Comparison of ENCODE assay signal across 8 cellular contexts in genomic region chr10:77925795-77926565, GRCh38. TPM values are rescaled to one million over a fixed set of nuclear protein-coding genes. Genes with fewer than 3 reads are reported as not detected.
A peak's percentile ranks its signal among the peaks of the same experiment; 100 is the strongest.
DNase-seq lines count a peak whose midpoint lies in the region; ATAC-seq, FAIRE-seq and TF ChIP-seq lines count a peak whose summit lies in the region.

No MANE protein-coding gene starts in this region.

- H3K27me3 ChIP-seq in HCT116 (ENCODE audit: insufficient read depth, low read length), result no peaks in the 10 kb centered on the region
- no peaks in the 10 kb centered on the region for H3K27me3 ChIP-seq in NT2/D1 (ENCODE audit: insufficient read depth, insufficient read length)
- no peaks in the 10 kb centered on the region for H3K27me3 ChIP-seq in keratinocyte (ENCODE audit: control insufficient read depth, extremely low read depth, insufficient read depth, low read length)
- peaks cover 0 to 85% (median 31%) of the 10 kb centered on the region in 7 donors for H3K27me3 ChIP-seq in spleen (replicated peaks in 1 of 7)

- peak overlapping the region; percentile 77 for H3K9ac ChIP-seq in HCT116 (ENCODE audit: low read length)
- H3K9ac ChIP-seq in NT2/D1 (ENCODE audit: insufficient read length, low read depth), result peak overlapping the region; percentile 89
- H3K9ac ChIP-seq in keratinocyte (ENCODE audit: control insufficient read depth, extremely low read depth, insufficient read depth, low read length), result peak overlapping the region; percentile 81

- no peak; the same call in 1 of the 2 replicates for TF ChIP-seq RAD21 in HCT116 (IDR thresholded peaks at IDR 0.05; ENCODE audit: low read depth)

- ATAC-seq in HCT116, result peak; percentile 65

- CTCF ChIA-PET in HCT116 (lab: Charles Lee), result no interaction called here

- H3K4me3 ChIP-seq in HCT116 (replicated peaks in 1 of 2; ENCODE audit: low read depth in 1 of 2, low read length in 2 of 2), result peak overlapping the region; percentile 73 to 75
- H3K4me3 ChIP-seq in NT2/D1 (ENCODE audit: insufficient read length, low read depth), result peak overlapping the region; percentile 75
- peak overlapping the region; percentile 58 to 88 (median 87) for H3K4me3 ChIP-seq in keratinocyte (ENCODE audit: control insufficient read depth in 2 of 3, extremely low read depth in 1 of 3, insufficient read depth in 2 of 3, low read depth in 1 of 3, low read length in 3 of 3)
- peak overlapping the region; percentile 47 to 81 (median 54) for H3K4me3 ChIP-seq in spleen

- H4K20me1 ChIP-seq in HCT116 (ENCODE audit: insufficient read depth) (no peaks in the 10 kb centered on the region), keratinocyte (ENCODE audit: control insufficient read depth, extremely low read depth, insufficient read depth, low read length) (peaks cover 8% of the 10 kb centered on the region)

- DNase-seq in DMS79 treated with DMSO at 0.1 percent for 48 hours (lab: John Stamatoyannopoulos, UW) (peak; percentile 10), DMS79 (lab: John Stamatoyannopoulos, UW) (no peak), HCT116 (ENCODE audit: low read depth, low spot score) (no peak), NT2/D1 (ENCODE audit: low read depth, low spot score) (no peak), T47D (ENCODE audit: low read depth in 1 of 2, low spot score in 1 of 2) (peak; percentile 62 to 71), keratinocyte (ENCODE audit: low read depth, low spot score) (no peak), spleen (peak; percentile 80), GM19239 (ENCODE audit: insufficient read length, low spot score) (no peak)

- POLR2A ChIA-PET in HCT116 (lab: Charles Lee), result interaction anchor here (0.5 kb wide), 1 partner anchor 24 kb away, joined by 3 read pairs; no protein-coding TSS in a partner anchor

- TF ChIP-seq POLR2A in HCT116 (IDR thresholded peaks at IDR 0.05; ENCODE audit: borderline replicate concordance, extremely low read depth, insufficient read depth, insufficient read length) (peak; percentile 7), spleen (IDR thresholded peaks at IDR 0.05) (no peak)

- in situ Hi-C loops in T47D (cut with HindIII; ENCODE audit: low pct_unique_long_range_greater_than_20kb, low sequenced_read_pairs), result no loop called here

- dilution Hi-C loops in keratinocyte (cut with MboI; ENCODE audit: extremely low pct_ligation_motif_present, low sequenced_read_pairs), result no loop called here

- H3K27ac ChIP-seq in HCT116 (ENCODE audit: low read depth, low read length) (peak overlapping the region; percentile 77), keratinocyte (ENCODE audit: control insufficient read depth, insufficient read depth, low read length) (peak overlapping the region; percentile 76), spleen (peak overlapping the region in 5 of 8 donors; percentile 31 to 66 (median 58))

- H3K4me1 ChIP-seq in HCT116 (ENCODE audit: control insufficient read depth in 1 of 2, insufficient read depth in 2 of 2, low read length in 2 of 2), result peaks cover 9 to 27% of the 10 kb centered on the region in 2 experiments; a peak in 3 of 4 replicates
- peaks cover 2% of the 10 kb centered on the region for H3K4me1 ChIP-seq in NT2/D1 (ENCODE audit: insufficient read depth, insufficient read length)
- H3K4me1 ChIP-seq in keratinocyte (ENCODE audit: control insufficient read depth, extremely low read depth, insufficient read depth, low read length), result peaks cover 33% of the 10 kb centered on the region
- peaks cover 8 to 28% (median 21%) of the 10 kb centered on the region in 6 donors for H3K4me1 ChIP-seq in spleen

- no TSS peak for BruUV-seq in HCT116 (replicated peaks; lab: Mats Ljungman, UMichigan)

- TF ChIP-seq CTCF in HCT116 (IDR thresholded peaks at IDR 0.05 in 2 of 3, conservative IDR thresholded peaks at IDR 0.05 in 1 of 3; ENCODE audit: borderline replicate concordance in 1 of 3, insufficient read depth in 1 of 3, low read depth in 2 of 3, low read length in 2 of 3) (no peak), keratinocyte (optimal IDR thresholded peaks at IDR 0.05 in 1 of 3, IDR thresholded peaks at IDR 0.05 in 1 of 3, conservative IDR thresholded peaks at IDR 0.05 in 1 of 3; ENCODE audit: extremely low read depth in 1 of 3, insufficient read depth in 2 of 3, low read length in 3 of 3) (peak in 2 of 3 experiments; percentile 20 to 48), spleen (IDR thresholded peaks at IDR 0.05 in 8 of 11, conservative IDR thresholded peaks at IDR 0.05 in 3 of 11) (no peak)

- 2 to 5% (median 2%) methylated on average over 10 to 73 of the region's 73 CpGs for WGBS in spleen, 5 donors

- intact Hi-C loops in HCT116 (cut with micrococcal nuclease) (no loop called here), spleen (cut with DNase I; ENCODE audit: low total_unique reads) (no loop called here)

- H3K9me1 ChIP-seq in keratinocyte (ENCODE audit: control insufficient read depth, extremely low read depth, insufficient read depth, low read length), result peaks cover 6% of the 10 kb centered on the region

- H3K9me3 ChIP-seq in HCT116 (ENCODE audit: control insufficient read depth in 1 of 2, insufficient read depth in 1 of 2, low read depth in 1 of 2, low read length in 2 of 2) (no peaks in the 10 kb centered on the region), NT2/D1 (ENCODE audit: insufficient read depth, low read length) (no peaks in the 10 kb centered on the region), keratinocyte (ENCODE audit: control insufficient read depth, low read depth, low read length) (no peaks in the 10 kb centered on the region), spleen (no peaks in the 10 kb centered on the region)

- H2AFZ ChIP-seq in HCT116 (ENCODE audit: low read depth, low read length, poor library complexity, severe bottlenecking) (no peak overlapping the region), keratinocyte (ENCODE audit: control insufficient read depth, low read length) (peak overlapping the region; percentile 58)

- FAIRE-seq in keratinocyte (lab: Jason Lieb, UNC), result no peak
- FAIRE-seq in GM19239 (lab: Jason Lieb, UNC), result no peak

- RAD21 ChIA-PET in HCT116 (lab: Charles Lee; ENCODE audit: low non-redundant PET in 1 of 2, low total read pairs in 2 of 2, uncharacterized antibody in 2 of 2, unreplicated experiment in 2 of 2), result no interaction called here

- no peaks in the 10 kb centered on the region for H3K36me3 ChIP-seq in HCT116 (ENCODE audit: control insufficient read depth in 1 of 2, insufficient read depth in 2 of 2, low read length in 2 of 2)
- H3K36me3 ChIP-seq in NT2/D1 (ENCODE audit: insufficient read depth, insufficient read length, low read length), result peaks cover 23% of the 10 kb centered on the region
- H3K36me3 ChIP-seq in keratinocyte (ENCODE audit: control insufficient read depth in 2 of 2, extremely low read depth in 1 of 2, insufficient read depth in 2 of 2, low read length in 2 of 2), result peaks cover 2 to 6% of the 10 kb centered on the region in 2 experiments
- H3K36me3 ChIP-seq in spleen, result no peaks in the 10 kb centered on the region

- H3K79me2 ChIP-seq in HCT116 (ENCODE audit: insufficient read depth, low read length) (peaks cover 50% of the 10 kb centered on the region), keratinocyte (ENCODE audit: control insufficient read depth, insufficient read depth, low read length) (peaks cover 53% of the 10 kb centered on the region)

- peak overlapping the region; percentile 97 for H3K4me2 ChIP-seq in HCT116 (ENCODE audit: low read length)
- peak overlapping the region; percentile 92 for H3K4me2 ChIP-seq in keratinocyte (ENCODE audit: control insufficient read depth, extremely low read depth, insufficient read depth, low read depth, low read length)

- no peaks in the 10 kb centered on the region for H3K9me2 ChIP-seq in HCT116 (ENCODE audit: insufficient read depth)

TF ChIP-seq in HCT116, 20 proteins besides CTCF, POLR2A, EP300 and RAD21 (continues in another document):
- TF ChIP-seq CBX3 (IDR thresholded peaks at IDR 0.05; ENCODE audit: low read depth) (no peak), POLR2AphosphoS5 (IDR thresholded peaks at IDR 0.05; ENCODE audit: low read depth, low read length) (no peak), SP1 (IDR thresholded peaks at IDR 0.05; ENCODE audit: low read depth) (no peak), EGR1 (IDR thresholded peaks at IDR 0.05; ENCODE audit: low read depth) (no peak), ZFX (IDR thresholded peaks at IDR 0.05) (no peak), SIN3A (IDR thresholded peaks at IDR 0.05; ENCODE audit: low read depth) (no peak), SRF (IDR thresholded peaks at IDR 0.05; ENCODE audit: low read depth) (no peak), JUND (IDR thresholded peaks at IDR 0.05) (no peak), ZNF274 (IDR thresholded peaks at IDR 0.05; ENCODE audit: low read depth, low read length) (no peak), YY1 (IDR thresholded peaks at IDR 0.05; ENCODE audit: extremely low read depth, insufficient replicate concordance, low read depth, low read length) (no peak), ELF1 (IDR thresholded peaks at IDR 0.05; ENCODE audit: borderline replicate concordance, low read depth) (no peak)
- TF ChIP-seq, protein P1, sequence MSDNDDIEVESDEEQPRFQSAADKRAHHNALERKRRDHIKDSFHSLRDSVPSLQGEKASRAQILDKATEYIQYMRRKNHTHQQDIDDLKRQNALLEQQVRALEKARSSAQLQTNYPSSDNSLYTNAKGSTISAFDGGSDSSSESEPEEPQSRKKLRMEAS (IDR thresholded peaks at IDR 0.05), result no peak

RNA-seq across cellular contexts. Expression of gene DLG5, which starts 0.6 kb away (rescaled TPM):
- 44.8 TPM for total RNA-seq in HCT116 (2021; ENCODE audit: unreplicated experiment)
- 39.1 and 44.3 TPM in 2 replicates for polyA plus RNA-seq in HCT116 (2012)
- 9.5 to 35.9 TPM (median 17.2 TPM) in 3 replicates for polyA plus RNA-seq in keratinocyte
- polyA plus RNA-seq in keratinocyte (2011; ENCODE audit: low read depth), result 33.6 TPM
- polyA plus RNA-seq in keratinocyte (2011; cell fraction: cytosol; rRNA removed), result 15.5 and 21.6 TPM in 2 replicates
- polyA plus RNA-seq in keratinocyte (2011; cell fraction: nucleus; rRNA removed), result 59.9 and 60.9 TPM in 2 replicates
- polyA plus RNA-seq in keratinocyte (2012; ENCODE audit: low replicate concordance), result 23.2 and 49.6 TPM in 2 replicates
- 23.1 to 123 TPM (median 41.6 TPM) in 3 replicates for polyA minus RNA-seq in keratinocyte
- 34.3 TPM for polyA minus RNA-seq in keratinocyte (2011; cell fraction: cytosol; rRNA and poly(A)+ RNA removed)
- polyA minus RNA-seq in keratinocyte (2011; cell fraction: nucleus; rRNA and poly(A)+ RNA removed), result 61.4 and 75.7 TPM in 2 replicates
- 10 to 100 TPM in 4 of 7 donors, 1 to 10 TPM in 3; 6.7 to 14.4 (median 10.4) TPM for total RNA-seq in spleen
- 1 to 10 TPM; 2.0 to 2.4 (median 2.3) TPM for polyA plus RNA-seq in spleen

Comparison
In these comparisons a context has a peak if more than half of its experiments do, and no peak if none do; other contexts are left out.
1. DNase-seq: peak in DMS79 treated with DMSO at 0.1 percent for 48 hours (single experiment), T47D (2 of 2) and spleen (single experiment); none in DMS79 (single experiment), HCT116 (single experiment), NT2/D1 (single experiment), keratinocyte (single experiment) and GM19239 (single experiment).
2. CTCF ChIP-seq: peak in keratinocyte (2 of 3); none in HCT116 (0 of 3) and spleen (0 of 11).
3. Peak in every context shown above with its lines, with median percentiles within 50 percentile points of each other: H3K27ac ChIP-seq, H3K4me3 ChIP-seq and H3K9ac ChIP-seq.